In genomic region chr2:101733257-101733993, GRCh38 we compare ENCODE assay signal across 12 cellular contexts. TPM values are rescaled to one million over a fixed set of nuclear protein-coding genes. Genes with fewer than 3 reads are reported as not detected.
DNase-seq lines count a peak whose midpoint lies in the region; ATAC-seq and TF ChIP-seq lines count a peak whose summit lies in the region.
"Had no signal": no experiment of that assay in that cellular context is flagged by ENCODE, and none has a peak within 500 bp of the region (broad histone marks: within the 10 kb centered on the region; RNA-seq: fewer than 3 reads in every experiment).

No MANE protein-coding gene starts in this region.

- H3K36me3 Mint-ChIP-seq in T-helper 1 cell treated with Interleukin-12 subunit alpha and Interleukin-12 subunit beta and Interleukin-4 antibody, amounts not matched to agents 30 μg/mL and 1 μg/mL, for 36 hours (ENCODE audit: low read depth): no peaks in the 10 kb centered on the region
- H3K36me3 Mint-ChIP-seq in activated B cell treated with CpG ODN at 0.5 μM for 24 hours (ENCODE audit: low read depth): peaks cover 12% of the 10 kb centered on the region
- H3K36me3 Mint-ChIP-seq in stimulated activated memory B cell treated with anti-CD40 and anti-IgM and Interleukin-4, amounts not matched to agents 10 μg/mL and 1 μg/mL and 100 μg/mL, for 72 hours: peaks cover 17% of the 10 kb centered on the region

- no peaks in the 10 kb centered on the region for H3K9me3 ChIP-seq in right cardiac atrium (ENCODE audit: control insufficient read depth, low read length)
- H3K9me3 ChIP-seq in upper lobe of left lung: no peaks in the 10 kb centered on the region
- H3K9me3 ChIP-seq: ovary had no signal

- H3K27ac Mint-ChIP-seq in T-helper 1 cell treated with Interleukin-12 subunit alpha and Interleukin-12 subunit beta and Interleukin-4 antibody, amounts not matched to agents 30 μg/mL and 1 μg/mL, for 36 hours: peak overlapping the region; percentile 21
- H3K27ac Mint-ChIP-seq in activated B cell treated with CpG ODN at 0.5 μM for 24 hours: peak overlapping the region; percentile 12
- H3K27ac Mint-ChIP-seq in stimulated activated memory B cell treated with anti-CD40 and anti-IgM and Interleukin-4, amounts not matched to agents 10 μg/mL and 1 μg/mL and 100 μg/mL, for 72 hours: peak overlapping the region; percentile 32

- CTCF ChIA-PET in activated B cell treated with CpG ODN at 0.5 μM for 24 hours (lab: Charles Lee): interaction anchor here (1.0 kb wide), 1 partner anchor 97 kb away, joined by 3 read pairs; no protein-coding TSS in a partner anchor

- H3K27ac ChIP-seq in right cardiac atrium (ENCODE audit: low read length) (peak overlapping the region; percentile 54), upper lobe of left lung (peak overlapping the region in 1 of 4 donors; percentile 37)
- H3K27ac ChIP-seq: epithelial cell of prostate had no signal

- TF ChIP-seq CTCF in activated B cell treated with CpG ODN at 0.5 μM for 24 hours (IDR thresholded peaks at IDR 0.05) (no peak), upper lobe of left lung (IDR thresholded peaks at IDR 0.05) (no peak)

- H3K4me1 ChIP-seq in right cardiac atrium (ENCODE audit: control insufficient read depth, insufficient read depth, low read length) (peaks cover 33% of the 10 kb centered on the region), upper lobe of left lung (peaks cover 27 to 57% (median 51%) of the 10 kb centered on the region in 4 donors)

- H3K4me1 Mint-ChIP-seq in T-helper 1 cell treated with Interleukin-12 subunit alpha and Interleukin-12 subunit beta and Interleukin-4 antibody, amounts not matched to agents 30 μg/mL and 1 μg/mL, for 36 hours (ENCODE audit: low read depth): peaks cover 65% of the 10 kb centered on the region
- peaks cover 96% of the 10 kb centered on the region for H3K4me1 Mint-ChIP-seq in activated B cell treated with CpG ODN at 0.5 μM for 24 hours
- peaks cover 93% of the 10 kb centered on the region for H3K4me1 Mint-ChIP-seq in stimulated activated memory B cell treated with anti-CD40 and anti-IgM and Interleukin-4, amounts not matched to agents 10 μg/mL and 1 μg/mL and 100 μg/mL, for 72 hours

- H3K4me3 Mint-ChIP-seq in T-helper 1 cell treated with Interleukin-12 subunit alpha and Interleukin-12 subunit beta and Interleukin-4 antibody, amounts not matched to agents 30 μg/mL and 1 μg/mL, for 36 hours: no peak overlapping the region
- no peak overlapping the region for H3K4me3 Mint-ChIP-seq in activated B cell treated with CpG ODN at 0.5 μM for 24 hours
- H3K4me3 Mint-ChIP-seq in stimulated activated memory B cell treated with anti-CD40 and anti-IgM and Interleukin-4, amounts not matched to agents 10 μg/mL and 1 μg/mL and 100 μg/mL, for 72 hours: no peak overlapping the region

- no peak for TF ChIP-seq POLR2A in upper lobe of left lung (IDR thresholded peaks at IDR 0.05)

- no peak for TF ChIP-seq EP300 in upper lobe of left lung (IDR thresholded peaks at IDR 0.05)

- intact Hi-C loops in activated B cell treated with CpG ODN at 0.5 μM for 24 hours (cut with micrococcal nuclease) (loop anchor here (2.0 kb wide), 1 partner anchor 17 kb away; no protein-coding TSS in a partner anchor), right cardiac atrium (cut with DNase I) (no loop called here)

- no peaks in the 10 kb centered on the region for H3K9me3 Mint-ChIP-seq in T-helper 1 cell treated with Interleukin-12 subunit alpha and Interleukin-12 subunit beta and Interleukin-4 antibody, amounts not matched to agents 30 μg/mL and 1 μg/mL, for 36 hours
- no peaks in the 10 kb centered on the region for H3K9me3 Mint-ChIP-seq in activated B cell treated with CpG ODN at 0.5 μM for 24 hours
- no peaks in the 10 kb centered on the region for H3K9me3 Mint-ChIP-seq in stimulated activated memory B cell treated with anti-CD40 and anti-IgM and Interleukin-4, amounts not matched to agents 10 μg/mL and 1 μg/mL and 100 μg/mL, for 72 hours

- ATAC-seq in activated B cell treated with CpG ODN at 0.5 μM for 24 hours (ENCODE audit: low read depth) (no peak), right cardiac atrium (peak; percentile 63 to 76), HG03095 (IDR thresholded peaks at IDR 0.05; ENCODE audit: unreplicated experiment) (no peak), upper lobe of left lung (ENCODE audit: low FRiP score in 2 of 2) (no peak)
- peak; percentile 45 for ATAC-seq in stimulated activated memory B cell treated with anti-CD40 and anti-IgM and Interleukin-4, amounts not matched to agents 10 μg/mL and 1 μg/mL and 100 μg/mL, for 72 hours

- H3K27me3 ChIP-seq in right cardiac atrium (ENCODE audit: control insufficient read depth, insufficient read depth) (no peaks in the 10 kb centered on the region), upper lobe of left lung (no peaks in the 10 kb centered on the region)
- H3K27me3 ChIP-seq: ovary had no signal

- WGBS in right cardiac atrium: 48% methylated on average over 4 of the region's 4 CpGs
- WGBS in upper lobe of left lung, 2 donors: 72 to 78% methylated on average over 4 of the region's 4 CpGs

- H3K27me3 Mint-ChIP-seq in T-helper 1 cell treated with Interleukin-12 subunit alpha and Interleukin-12 subunit beta and Interleukin-4 antibody, amounts not matched to agents 30 μg/mL and 1 μg/mL, for 36 hours (ENCODE audit: low read depth): no peaks in the 10 kb centered on the region
- no peaks in the 10 kb centered on the region for H3K27me3 Mint-ChIP-seq in activated B cell treated with CpG ODN at 0.5 μM for 24 hours
- H3K27me3 Mint-ChIP-seq in stimulated activated memory B cell treated with anti-CD40 and anti-IgM and Interleukin-4, amounts not matched to agents 10 μg/mL and 1 μg/mL and 100 μg/mL, for 72 hours: no peaks in the 10 kb centered on the region

- no peak for DNase-seq in T-helper 1 cell
- no peak for DNase-seq in activated B cell treated with CpG ODN at 0.5 μM for 24 hours
- DNase-seq in right cardiac atrium: no peak
- DNase-seq in midbrain (lab: John Stamatoyannopoulos, UW): no peak
- DNase-seq in upper lobe of left lung: no peak
- DNase-seq: activated CD4-positive, CD25-positive, alpha-beta regulatory T cell treated with anti-CD3 and anti-CD28 coated beads, Interleukin-2, amount 50 U/mL, for 72 hours; NCI-H2081 had no signal

- POLR2A ChIA-PET in activated B cell treated with CpG ODN at 0.5 μM for 24 hours (lab: Charles Lee): interaction anchor here (0.8 to 1.2 kb wide), 3 partner anchors 9 to 22 kb away, joined by 3 read pairs; no protein-coding TSS in a partner anchor

- H3K4me3 ChIP-seq in right cardiac atrium (ENCODE audit: low read length): no peak overlapping the region
- H3K4me3 ChIP-seq in upper lobe of left lung: no peak overlapping the region
- H3K4me3 ChIP-seq: ovary had no signal

- H3K36me3 ChIP-seq in upper lobe of left lung: no peaks in the 10 kb centered on the region
- H3K36me3 ChIP-seq: ovary had no signal

RNA-seq across cellular contexts. Expression of gene MAP4K4, which starts 35.9 kb away (rescaled TPM):
- 211 and 232 TPM in 2 replicates for total RNA-seq in activated B cell treated with CpG ODN at 0.5 μM for 24 hours
- total RNA-seq in right cardiac atrium: 10 to 100 TPM; 56.4 to 64.5 (median 61.8) TPM
- 30.8 TPM for polyA plus RNA-seq in right cardiac atrium
- 10 to 100 TPM; 49.8 to 88.0 (median 56.4) TPM for total RNA-seq in upper lobe of left lung

Comparison
In these comparisons a context has a peak if more than half of its experiments do, and no peak if none do; other contexts are left out.
1. ATAC-seq: peak in right cardiac atrium (2 of 2) and stimulated activated memory B cell treated with anti-CD40 and anti-IgM and Interleukin-4, amounts not matched to agents 10 μg/mL and 1 μg/mL and 100 μg/mL, for 72 hours (single experiment); none in activated B cell treated with CpG ODN at 0.5 μM for 24 hours (single experiment), HG03095 (single experiment) and upper lobe of left lung (0 of 2).
2. Peak in every context shown above with its lines, with median percentiles within 50 percentile points of each other: H3K27ac Mint-ChIP-seq.